ENCODE assay signal across 5 cellular contexts in genomic region chr9:9614607-9615006, GRCh38.
"Had no signal": no experiment of that assay in that cellular context is flagged by ENCODE, and none has a peak within 500 bp of the region (broad histone marks: within the 10 kb centered on the region; RNA-seq: fewer than 3 reads in every experiment).

No MANE protein-coding gene starts in this region.

- H3K4me1 Mint-ChIP-seq: GM23338 had no signal

- H3K4me2 ChIP-seq: GM23338 had no signal

- H3K4me3 ChIP-seq: GM23338, K562 had no signal

- H3K4me3 Mint-ChIP-seq: GM23338, H9 had no signal

- H3K27ac Mint-ChIP-seq: H9 had no signal

- H2AFZ ChIP-seq: GM23338 had no signal

- ATAC-seq: GM23338, K562 had no signal

- DNase-seq: H9, HCEC 1CT, IMR-90 had no signal

- H3K9me3 Mint-ChIP-seq: GM23338, H9 had no signal
